Comparison of ENCODE assay signal across 7 cellular contexts in the genomic region with DNA sequence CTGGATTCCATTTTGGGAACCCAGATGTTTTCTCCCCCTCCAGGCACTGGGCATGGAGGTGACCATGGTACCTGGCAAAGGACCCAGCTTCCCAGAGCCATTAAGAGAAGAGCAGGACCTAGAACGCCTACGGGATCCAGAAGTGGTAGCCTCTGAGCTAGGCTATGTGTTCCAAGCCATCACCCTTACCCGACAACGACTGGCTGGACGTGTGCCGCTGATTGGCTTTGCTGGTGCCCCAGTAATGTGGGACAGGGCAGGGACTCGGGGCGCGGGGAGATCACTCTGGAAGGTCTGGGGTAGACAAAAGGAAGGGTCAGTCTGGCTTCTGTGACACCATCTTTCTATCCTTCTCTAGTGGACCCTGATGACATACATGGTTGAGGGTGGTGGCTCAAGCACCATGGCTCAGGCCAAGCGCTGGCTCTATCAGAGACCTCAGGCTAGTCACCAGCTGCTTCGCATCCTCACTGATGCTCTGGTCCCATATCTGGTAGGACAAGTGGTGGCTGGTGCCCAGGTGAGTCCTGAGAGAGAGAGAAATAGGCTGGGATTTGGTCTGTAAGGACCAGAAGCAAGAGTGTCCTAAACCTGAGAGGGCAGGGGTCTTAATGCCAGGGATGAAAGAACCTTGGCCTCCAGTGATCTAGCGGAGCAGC. TPM values are rescaled to one million over a fixed set of nuclear protein-coding genes. Genes with fewer than 3 reads are reported as not detected.
DNase-seq lines count a peak whose midpoint lies in the region; ATAC-seq, FAIRE-seq and TF ChIP-seq lines count a peak whose summit lies in the region.

No MANE protein-coding gene starts in this region.

- H2BK120ac ChIP-seq in H1 (replicated peaks; ENCODE audit: low read depth, low read length) = no peak overlapping the region

- H3K14ac ChIP-seq in H1 (ENCODE audit: insufficient read length) = no peak overlapping the region

- H3K36me3 Mint-ChIP-seq in Calu3 (ENCODE audit: insufficient read depth, unreplicated experiment) = peaks cover 28% of the 10 kb centered on the region

- WGBS in H1 (ENCODE audit: extremely low coverage in 1 of 2, insufficient coverage in 1 of 2, insufficient read length in 1 of 2, insufficient replicate concordance in 2 of 2, low coverage in 1 of 2, low lambda C conversion rate in 2 of 2, missing lambda C conversion rate in 1 of 2), 2 experiments = 91% methylated on average over 11 of the region's 12 CpGs; no CpG with 5 or more reads in 1 of the 2 experiments
- WGBS in testis, 2 donors = 58 to 70% methylated on average over 5 to 12 of the region's 12 CpGs

- H4K8ac ChIP-seq in H1 (ENCODE audit: extremely low read depth, insufficient read depth, low read length) = no peak overlapping the region

- H3K27ac Mint-ChIP-seq in Calu3 (ENCODE audit: unreplicated experiment) = no peak overlapping the region

- TF ChIP-seq POLR2A in H1 (IDR thresholded peaks at IDR 0.05; ENCODE audit: control extremely low read depth in 1 of 2, low read depth in 2 of 2, low read length in 2 of 2) = no peak
- TF ChIP-seq POLR2A in testis (IDR thresholded peaks at IDR 0.05) = no peak

- H3K27me3 Mint-ChIP-seq in Calu3 (ENCODE audit: unreplicated experiment) = no peaks in the 10 kb centered on the region

- no peak overlapping the region for H2BK15ac ChIP-seq in H1 (ENCODE audit: low read length)

- POLR2A ChIA-PET in H1 (lab: Charles Lee; ENCODE audit: partially characterized antibody) = interaction anchor here (0.7 to 3.3 kb wide), 15 partner anchors 8 to 508 kb away, joined by 3 to 13 read pairs (median 4); partner anchors contain the start of genes CCDC163, EIF2B3, HPDL and MMACHC

- no peak overlapping the region for H2BK12ac ChIP-seq in H1 (ENCODE audit: low read depth, low read length)

- TF ChIP-seq RAD21 in H1 (IDR thresholded peaks at IDR 0.05 in 1 of 2, conservative IDR thresholded peaks at IDR 0.05 in 1 of 2; ENCODE audit: low read depth in 2 of 2, low read length in 2 of 2) = no peak

- intact Hi-C loops in Calu3 (cut with micrococcal nuclease; ENCODE audit: unreplicated experiment) = loop anchor here (1.0 to 5.0 kb wide), 4 partner anchors 176 to 479 kb away; partner anchors contain the start of gene TESK2
- intact Hi-C loops in testis (cut with DNase I; ENCODE audit: low total_unique reads) = loop anchor here (5.0 to 10.0 kb wide), 3 partner anchors 179 to 491 kb away; partner anchors contain the start of genes CCDC163 and MMACHC

- no peak overlapping the region for H3K23ac ChIP-seq in H1 (ENCODE audit: insufficient read length)

- H2AFZ ChIP-seq in MM.1S (ENCODE audit: low read length) (no peak overlapping the region), H1 (ENCODE audit: low read length) (no peak overlapping the region)

- no peaks in the 10 kb centered on the region for H3K9me2 ChIP-seq in MM.1S (replicated peaks; ENCODE audit: insufficient read depth, low read length)

- H3K27ac ChIP-seq in MM.1S (ENCODE audit: low read length) (no peak overlapping the region), H1 (ENCODE audit: low read depth, low read length) (no peak overlapping the region), rectal smooth muscle tissue (ENCODE audit: low read depth, low read length) (no peak overlapping the region), testis (no peak overlapping the region)

- no peak for DNase-seq in Calu3
- DNase-seq in MM.1S = no peak
- DNase-seq in H1 (ENCODE audit: low read depth in 1 of 2, low spot score in 2 of 2) = no peak
- no peak for DNase-seq in D341Med (ENCODE audit: low spot score)
- DNase-seq in testis = no peak

- CTCF ChIA-PET in Calu3 (lab: Charles Lee) = interaction anchor here (0.6 to 3.0 kb wide), 11 partner anchors 43 to 486 kb away, joined by 3 to 22 read pairs (median 5); partner anchors contain the start of genes CCDC163, MMACHC and TESK2
- CTCF ChIA-PET in H1 (lab: Charles Lee; ENCODE audit: partially characterized antibody) = interaction anchor here (0.5 to 15.4 kb wide), 47 partner anchors 10 to 555 kb away, joined by 3 to 424 read pairs (median 5); partner anchors contain the start of genes EIF2B3, HPDL, MUTYH and RPS8

- no peak overlapping the region for H4K91ac ChIP-seq in H1 (replicated peaks; ENCODE audit: insufficient read length, low read length)

- no peaks in the 10 kb centered on the region for H3K9me3 Mint-ChIP-seq in Calu3 (ENCODE audit: low read depth, unreplicated experiment)

- no peak overlapping the region for H2AK5ac ChIP-seq in H1 (ENCODE audit: low read depth, low read length)

- peaks cover 10% of the 10 kb centered on the region; the same call in 1 of the 2 replicates for H3F3A ChIP-seq in MM.1S (ENCODE audit: insufficient read depth, low read length)

- no peaks in the 10 kb centered on the region for H4K20me1 ChIP-seq in MM.1S (ENCODE audit: insufficient read depth, low read length)
- peaks cover 0 to 7% of the 10 kb centered on the region in 2 experiments for H4K20me1 ChIP-seq in H1 (replicated peaks in 1 of 2; ENCODE audit: control insufficient read depth in 1 of 2, insufficient read depth in 2 of 2, low read length in 2 of 2)

- H3K27me3 ChIP-seq in MM.1S (replicated peaks; ENCODE audit: insufficient read depth, low read length) = no peaks in the 10 kb centered on the region
- no peaks in the 10 kb centered on the region for H3K27me3 ChIP-seq in H1 (replicated peaks in 1 of 4; ENCODE audit: control insufficient read depth in 3 of 4, extremely low read depth in 1 of 4, insufficient read depth in 3 of 4, low read length in 3 of 4)
- no peaks in the 10 kb centered on the region for H3K27me3 ChIP-seq in rectal smooth muscle tissue (ENCODE audit: control insufficient read depth, insufficient read depth, low read length)
- no peaks in the 10 kb centered on the region for H3K27me3 ChIP-seq in testis

- no peak overlapping the region for H3K4ac ChIP-seq in H1 (replicated peaks; ENCODE audit: insufficient read length, low read depth, low read length)

- H3K79me2 ChIP-seq in MM.1S (ENCODE audit: low read length) (peaks cover 31% of the 10 kb centered on the region), H1 (ENCODE audit: control insufficient read depth in 1 of 2, insufficient read depth in 2 of 2, low read length in 2 of 2) (no peaks in the 10 kb centered on the region; a peak in 1 of 4 replicates)

- H3K4me2 ChIP-seq in MM.1S (ENCODE audit: low read depth, low read length) = peak overlapping the region; percentile 65; the same call in 1 of the 2 replicates
- peak overlapping the region; percentile 79 to 83; a peak in 2 of 4 replicates for H3K4me2 ChIP-seq in H1 (ENCODE audit: insufficient read depth in 1 of 2, low read depth in 2 of 2, low read length in 2 of 2)

- peaks cover 10% of the 10 kb centered on the region for H3K23me2 ChIP-seq in H1 (ENCODE audit: low read depth, low read length)

- no peak overlapping the region for H3K4me3 Mint-ChIP-seq in Calu3 (ENCODE audit: low read depth, unreplicated experiment)

- TF ChIP-seq EP300 in H1 (IDR thresholded peaks at IDR 0.05; ENCODE audit: borderline replicate concordance in 1 of 2, low read depth in 2 of 2, low read length in 2 of 2) = no peak

- H3K9me3 ChIP-seq in MM.1S (replicated peaks; ENCODE audit: insufficient read depth, low read length) = no peaks in the 10 kb centered on the region
- no peaks in the 10 kb centered on the region for H3K9me3 ChIP-seq in H1 (ENCODE audit: insufficient read depth in 2 of 2, low read depth in 1 of 2, low read length in 1 of 2)
- H3K9me3 ChIP-seq in testis = no peaks in the 10 kb centered on the region

- TSS peak; percentile 69 for BruUV-seq in Calu3 (replicated peaks; lab: Mats Ljungman, UMichigan)

- H4K5ac ChIP-seq in H1 (ENCODE audit: insufficient read length, low read depth, low read length) = no peak overlapping the region

- TF ChIP-seq CTCF in Calu3 (IDR thresholded peaks at IDR 0.05; ENCODE audit: unreplicated experiment) (no peak), MM.1S (IDR thresholded peaks at IDR 0.05; ENCODE audit: low read length) (no peak), H1 (IDR thresholded peaks at IDR 0.05; ENCODE audit: control extremely low read depth in 1 of 3, insufficient read depth in 1 of 3, low read depth in 1 of 3, low read length in 3 of 3) (no peak), testis (IDR thresholded peaks at IDR 0.05) (no peak)

- FAIRE-seq in H1 (lab: Jason Lieb, UNC) = no peak

- no peak overlapping the region for H3K4me3 ChIP-seq in MM.1S (ENCODE audit: low read length)
- peak overlapping the region in 1 of 4 experiments; percentile 73; a peak in 1 of 8 replicates for H3K4me3 ChIP-seq in H1 (ENCODE audit: extremely low read depth in 1 of 4, insufficient read depth in 2 of 4, low read depth in 3 of 4, low read length in 4 of 4)
- peak overlapping the region; percentile 5 for H3K4me3 ChIP-seq in rectal smooth muscle tissue (ENCODE audit: low read length)
- no peak overlapping the region for H3K4me3 ChIP-seq in testis

- H3K56ac ChIP-seq in H1 (replicated peaks; ENCODE audit: insufficient read length, low read depth, low read length) = no peak overlapping the region

- no peak for ATAC-seq in GM18873 (IDR thresholded peaks at IDR 0.05; ENCODE audit: low FRiP score, unreplicated experiment)

- H3K4me1 ChIP-seq in MM.1S (ENCODE audit: low read length) (peaks cover 11% of the 10 kb centered on the region), H1 (replicated peaks in 1 of 4; ENCODE audit: control insufficient read depth in 3 of 4, insufficient read depth in 4 of 4, low read length in 3 of 4) (peaks cover 5 to 10% (median 6%) of the 10 kb centered on the region in 4 experiments; a peak in 6 of 7 replicates), rectal smooth muscle tissue (ENCODE audit: control insufficient read depth, insufficient read depth, low read length) (peaks cover 28% of the 10 kb centered on the region), testis (peaks cover 34% of the 10 kb centered on the region)

- H3K9ac ChIP-seq in MM.1S (ENCODE audit: low read length) (no peak overlapping the region), H1 (replicated peaks in 1 of 4; ENCODE audit: extremely low read depth in 1 of 4, low read depth in 3 of 4, low read length in 3 of 4) (no peak overlapping the region), rectal smooth muscle tissue (ENCODE audit: low read length) (no peak overlapping the region)

- no peak overlapping the region for H2BK5ac ChIP-seq in H1 (ENCODE audit: low read depth, low read length)

- H3K4me1 Mint-ChIP-seq in Calu3 (ENCODE audit: low read depth, unreplicated experiment) = peaks cover 18% of the 10 kb centered on the region

- H3K18ac ChIP-seq in H1 (ENCODE audit: extremely low read depth, low read length) = no peak overlapping the region

- H3K79me1 ChIP-seq in H1 (ENCODE audit: low read depth, low read length) = no peaks in the 10 kb centered on the region

- H3K36me3 ChIP-seq in MM.1S (replicated peaks; ENCODE audit: insufficient read depth, low read length) (no peaks in the 10 kb centered on the region), H1 (ENCODE audit: control insufficient read depth in 2 of 4, insufficient read depth in 4 of 4, low read length in 3 of 4) (peaks cover 0 to 9% (median 2%) of the 10 kb centered on the region in 4 experiments; a peak in 3 of 8 replicates), rectal smooth muscle tissue (ENCODE audit: control insufficient read depth, insufficient read depth, low read length) (peaks cover 19% of the 10 kb centered on the region), testis (ENCODE audit: low read depth, missing control alignments) (no peaks in the 10 kb centered on the region)

- no peak overlapping the region for H2BK20ac ChIP-seq in H1 (ENCODE audit: low read length)

RNA-seq across cellular contexts. Expression of gene UROD, which starts 1.6 kb away (rescaled TPM):
- total RNA-seq in Calu3 (2022) (40.4 and 50.3 TPM in 2 replicates), testis (100 to 1,000 TPM; 127 to 187 TPM)
- 86.6 TPM in 2 replicates for total RNA-seq in H1 (2021; fragmentation: NEBNext Ultra II Directional; extraction: Animal tissue kit (Norgen Biotek cat#: 25700))
- polyA plus RNA-seq in H1 (2011; rRNA removed) (210 and 220 TPM in 2 replicates), testis (ENCODE audit: insufficient read depth, low read depth, low replicate concordance) (111 TPM)
- polyA plus RNA-seq in H1 (2011; cell fraction: cytosol; rRNA removed) = 197 TPM
- 231 TPM for polyA plus RNA-seq in H1 (2011; cell fraction: nucleus; rRNA removed)
- polyA plus RNA-seq in H1 (2012, experiment 1 of 2) = 81.1 to 107 TPM (median 105 TPM) in 4 replicates
- 151 TPM for polyA plus RNA-seq in H1 (2012, experiment 2 of 2)
- polyA plus RNA-seq in H1 (2013, experiment 1 of 2) = 73.5 TPM
- polyA plus RNA-seq in H1 (2013, experiment 2 of 2) = 69.4 TPM
- 111 and 119 TPM in 2 replicates for polyA minus RNA-seq in H1 (2011; rRNA and poly(A)+ RNA removed)
- polyA minus RNA-seq in H1 (2011; cell fraction: cytosol; rRNA and poly(A)+ RNA removed) = 44.8 TPM
- polyA minus RNA-seq in H1 (2011; cell fraction: nucleus; rRNA and poly(A)+ RNA removed) = 58.1 TPM

RNA-seq across cellular contexts. Expression of gene HECTD3, which starts 2.6 kb away (rescaled TPM):
- total RNA-seq in Calu3 (2022) (12.6 and 14.6 TPM in 2 replicates), testis (10 to 100 TPM; 42.6 to 63.4 TPM)
- total RNA-seq in H1 (2021; fragmentation: NEBNext Ultra II Directional; extraction: Animal tissue kit (Norgen Biotek cat#: 25700)) = 31.1 and 32.9 TPM in 2 replicates
- polyA plus RNA-seq in H1 (2011; rRNA removed) (51.6 and 52.7 TPM in 2 replicates), testis (ENCODE audit: insufficient read depth, low read depth, low replicate concordance) (30.9 TPM)
- polyA plus RNA-seq in H1 (2011; cell fraction: cytosol; rRNA removed) = 36.1 TPM
- polyA plus RNA-seq in H1 (2011; cell fraction: nucleus; rRNA removed) = 54.0 TPM
- polyA plus RNA-seq in H1 (2012, experiment 1 of 2) = 31.5 to 38.4 TPM (median 36.8 TPM) in 4 replicates
- polyA plus RNA-seq in H1 (2012, experiment 2 of 2) = 40.8 TPM
- 23.2 TPM for polyA plus RNA-seq in H1 (2013, experiment 1 of 2)
- 22.1 TPM for polyA plus RNA-seq in H1 (2013, experiment 2 of 2)
- polyA minus RNA-seq in H1 (2011; rRNA and poly(A)+ RNA removed) = 48.2 and 48.8 TPM in 2 replicates
- 21.4 TPM for polyA minus RNA-seq in H1 (2011; cell fraction: cytosol; rRNA and poly(A)+ RNA removed)
- 14.6 TPM for polyA minus RNA-seq in H1 (2011; cell fraction: nucleus; rRNA and poly(A)+ RNA removed)

RNA-seq across cellular contexts. Expression of gene EIF2B3, which starts 27.3 kb away (rescaled TPM):
- total RNA-seq in Calu3 (2022) (23.5 and 24.1 TPM in 2 replicates), testis (10 to 100 TPM; 20.1 to 26.3 TPM)
- 31.2 and 34.5 TPM in 2 replicates for total RNA-seq in H1 (2021; fragmentation: NEBNext Ultra II Directional; extraction: Animal tissue kit (Norgen Biotek cat#: 25700))
- polyA plus RNA-seq in H1 (2011; rRNA removed) (11.9 and 19.1 TPM in 2 replicates), testis (ENCODE audit: insufficient read depth, low read depth, low replicate concordance) (30.9 TPM)
- 28.2 TPM for polyA plus RNA-seq in H1 (2011; cell fraction: cytosol; rRNA removed)
- polyA plus RNA-seq in H1 (2011; cell fraction: nucleus; rRNA removed) = 7.4 TPM
- 27.6 to 34.4 TPM (median 29.1 TPM) in 4 replicates for polyA plus RNA-seq in H1 (2012, experiment 1 of 2)
- polyA plus RNA-seq in H1 (2012, experiment 2 of 2) = 4.4 TPM
- polyA plus RNA-seq in H1 (2013, experiment 1 of 2) = 24.1 TPM
- polyA plus RNA-seq in H1 (2013, experiment 2 of 2) = 24.9 TPM
- polyA minus RNA-seq in H1 (2011; rRNA and poly(A)+ RNA removed) = 24.6 and 30.0 TPM in 2 replicates
- polyA minus RNA-seq in H1 (2011; cell fraction: cytosol; rRNA and poly(A)+ RNA removed) = 13.4 TPM
- 28.6 TPM for polyA minus RNA-seq in H1 (2011; cell fraction: nucleus; rRNA and poly(A)+ RNA removed)
